ENCODE assay signal across 8 cellular contexts in the genomic region with DNA sequence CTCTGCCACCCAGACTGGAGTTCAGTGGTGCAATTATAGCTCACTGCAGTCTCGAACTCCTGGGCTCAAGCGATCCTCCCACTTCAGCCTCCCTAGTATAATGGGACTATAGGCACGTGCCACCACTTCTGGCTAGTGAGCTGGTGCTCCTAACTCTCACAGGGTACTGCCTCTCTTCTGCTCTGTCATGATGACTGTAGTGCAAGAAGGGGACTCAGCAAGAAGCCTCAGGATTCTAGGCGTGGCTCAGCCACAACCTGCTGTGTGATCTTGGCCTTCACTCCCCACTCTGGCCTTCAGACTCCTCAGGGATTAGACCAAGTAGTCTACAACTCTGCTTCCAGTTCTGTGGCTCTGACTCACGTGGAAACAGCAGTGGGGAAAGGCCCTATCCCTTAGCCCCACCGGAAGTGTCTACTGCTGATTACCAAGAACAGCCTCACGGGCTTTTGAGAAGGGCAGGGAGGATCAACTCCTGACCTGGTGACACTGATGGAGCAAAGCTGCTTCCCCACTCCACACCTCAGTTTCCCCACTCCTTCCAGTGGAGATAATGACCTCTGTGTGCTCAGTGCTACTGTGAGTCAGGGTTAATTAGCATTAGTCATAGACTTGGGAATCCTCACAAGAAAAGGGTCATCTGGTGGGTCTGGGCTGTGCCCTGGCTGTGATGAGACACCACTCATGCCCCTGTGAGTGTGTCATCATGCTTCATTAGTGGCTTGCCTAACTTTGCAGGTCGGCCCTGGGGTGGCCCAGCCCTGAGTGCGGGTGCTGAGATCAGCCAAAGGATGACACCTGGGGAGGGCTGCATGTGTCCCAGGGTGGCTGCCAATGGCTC. TPM values are rescaled to one million over a fixed set of nuclear protein-coding genes. Genes with fewer than 3 reads are reported as not detected.
DNase-seq lines count a peak whose midpoint lies in the region; ATAC-seq and TF ChIP-seq lines count a peak whose summit lies in the region.

No MANE protein-coding gene starts in this region.

- H3K9me3 ChIP-seq in HUES48 (ENCODE audit: control insufficient read depth, insufficient read depth, low read length) (no peaks in the 10 kb centered on the region), lower lobe of right lung (no peaks in the 10 kb centered on the region)

- H3K4me1 ChIP-seq in HUES48 (ENCODE audit: control insufficient read depth, insufficient read depth, low read length) (peaks cover 5% of the 10 kb centered on the region), lower lobe of right lung (peaks cover 8% of the 10 kb centered on the region)

- no peak overlapping the region for H3K4me3 ChIP-seq in HUES48 (ENCODE audit: low read depth, low read length)
- H3K4me3 ChIP-seq in lower lobe of right lung, result no peak overlapping the region

- ATAC-seq in GM21423 (IDR thresholded peaks at IDR 0.05; ENCODE audit: unreplicated experiment) (peak; percentile 29), lower lobe of right lung (peak; percentile 6 to 20)

- no peaks in the 10 kb centered on the region for H3K27me3 ChIP-seq in HUES48 (ENCODE audit: control insufficient read depth, insufficient read depth, low read length)
- H3K27me3 ChIP-seq in lower lobe of right lung (ENCODE audit: low read depth), result no peaks in the 10 kb centered on the region

- TF ChIP-seq CTCF in lower lobe of right lung (IDR thresholded peaks at IDR 0.05), result no peak

- DNase-seq in EH (ENCODE audit: low read depth) (peak; percentile 95), amniotic stem cell (lab: John Stamatoyannopoulos, UW) (peak; percentile 70), lower lobe of right lung (no peak), NCI-H1930 (lab: John Stamatoyannopoulos, UW) (no peak), NCI-H1694 treated with DMSO at 0.1 percent for 48 hours (lab: John Stamatoyannopoulos, UW) (no peak), inferior parietal cortex (ENCODE audit: extremely low spot score) (no peak)

- peak overlapping the region; percentile 12 for H3K27ac ChIP-seq in HUES48 (ENCODE audit: low read depth, low read length)
- H3K27ac ChIP-seq in lower lobe of right lung, result no peak overlapping the region

- H3K36me3 ChIP-seq in HUES48 (ENCODE audit: control insufficient read depth, insufficient read depth, low read length) (no peaks in the 10 kb centered on the region), lower lobe of right lung (no peaks in the 10 kb centered on the region)

- intact Hi-C loops in lower lobe of right lung (cut with DNase I), result no loop called here

- H3K9ac ChIP-seq in HUES48 (ENCODE audit: low read depth, low read length), result no peak overlapping the region

RNA-seq across cellular contexts. Expression of a gene that starts 41.1 kb away (rescaled TPM):
- total RNA-seq in lower lobe of right lung, result 11.0 TPM

RNA-seq across cellular contexts. Expression of a gene that starts 57.3 kb away (rescaled TPM):
- 76.7 TPM for total RNA-seq in lower lobe of right lung

Comparison
In these comparisons a context has a peak if more than half of its experiments do, and no peak if none do; other contexts are left out.
1. DNase-seq: peak in EH (single experiment) and amniotic stem cell (single experiment); none in lower lobe of right lung (single experiment), NCI-H1930 (0 of 2), NCI-H1694 treated with DMSO at 0.1 percent for 48 hours (single experiment) and inferior parietal cortex (single experiment).